In genomic region chr11:112321521-112322172, GRCh38 we compare ENCODE assay signal across 8 cellular contexts.
DNase-seq lines count a peak whose midpoint lies in the region; ATAC-seq and TF ChIP-seq lines count a peak whose summit lies in the region.

No MANE protein-coding gene starts in this region.

- no peak overlapping the region for H3K4me3 Mint-ChIP-seq in CD4-positive, CD25-positive, alpha-beta regulatory T cell

- no peak overlapping the region for H3K4me3 ChIP-seq in CD4-positive, CD25-positive, alpha-beta regulatory T cell (ENCODE audit: low read depth, low read length)
- H3K4me3 ChIP-seq in Panc1 (ENCODE audit: low read depth in 2 of 2, low read length in 2 of 2) (no peak overlapping the region), thymus (ENCODE audit: low read length) (no peak overlapping the region)

- H3K9me3 ChIP-seq in CD4-positive, CD25-positive, alpha-beta regulatory T cell (ENCODE audit: control insufficient read depth in 2 of 2, low read length in 2 of 2), result no peaks in the 10 kb centered on the region
- H3K9me3 ChIP-seq in Panc1 (ENCODE audit: control insufficient read depth, insufficient read depth, low read depth, low read length), result no peaks in the 10 kb centered on the region
- H3K9me3 ChIP-seq in thymus (ENCODE audit: control insufficient read depth), result no peaks in the 10 kb centered on the region

- no peak for TF ChIP-seq CTCF in Panc1 (IDR thresholded peaks at IDR 0.05)
- TF ChIP-seq CTCF in foreskin keratinocyte (conservative IDR thresholded peaks at IDR 0.05), result no peak

- no peaks in the 10 kb centered on the region for H3K36me3 ChIP-seq in CD4-positive, CD25-positive, alpha-beta regulatory T cell (ENCODE audit: control insufficient read depth, insufficient read depth, low read length)
- no peaks in the 10 kb centered on the region for H3K36me3 ChIP-seq in Panc1 (ENCODE audit: control insufficient read depth, insufficient read depth, low read length)
- no peaks in the 10 kb centered on the region for H3K36me3 ChIP-seq in thymus (ENCODE audit: control insufficient read depth, insufficient read depth)

- H3K27ac Mint-ChIP-seq in CD4-positive, CD25-positive, alpha-beta regulatory T cell, result peak overlapping the region in 2 of 3 donors; percentile 8 to 61

- no peaks in the 10 kb centered on the region for H3K27me3 ChIP-seq in CD4-positive, CD25-positive, alpha-beta regulatory T cell (ENCODE audit: control insufficient read depth, insufficient read depth, low read length)
- peaks cover 2% of the 10 kb centered on the region; the same call in 1 of the 2 replicates for H3K27me3 ChIP-seq in Panc1 (ENCODE audit: control insufficient read depth, insufficient read depth, low read length)
- no peaks in the 10 kb centered on the region for H3K27me3 ChIP-seq in foreskin keratinocyte
- no peaks in the 10 kb centered on the region for H3K27me3 ChIP-seq in thymus (ENCODE audit: control insufficient read depth, insufficient read depth)

- intact Hi-C loops in Panc1 (cut with micrococcal nuclease; ENCODE audit: unreplicated experiment), result no loop called here

- ATAC-seq in CD4-positive, CD25-positive, alpha-beta regulatory T cell (ENCODE audit: low read depth in 2 of 2), result no peak
- ATAC-seq in Panc1, result peak; percentile 60
- ATAC-seq in foreskin keratinocyte, result peak; percentile 82
- ATAC-seq in activated CD4-positive, CD25-positive, alpha-beta regulatory T cell treated with anti-CD3 and anti-CD28 coated beads, Interleukin-2, amount 50 U/mL, for 24 hours, result no peak
- no peak for ATAC-seq in HG03139 (IDR thresholded peaks at IDR 0.05; ENCODE audit: unreplicated experiment)
- ATAC-seq in GM21423 (IDR thresholded peaks at IDR 0.05; ENCODE audit: unreplicated experiment), result no peak

- no peaks in the 10 kb centered on the region for H3K4me1 ChIP-seq in CD4-positive, CD25-positive, alpha-beta regulatory T cell (ENCODE audit: control insufficient read depth, insufficient read depth, low read length, poor library complexity, severe bottlenecking)
- H3K4me1 ChIP-seq in Panc1 (ENCODE audit: control insufficient read depth, insufficient read depth, low read length) (no peaks in the 10 kb centered on the region), foreskin keratinocyte (peaks cover 37% of the 10 kb centered on the region), thymus (ENCODE audit: control insufficient read depth, insufficient read depth, low read length) (peaks cover 4% of the 10 kb centered on the region)

- peaks cover 0 to 9% (median 0%) of the 10 kb centered on the region in 4 donors for H3K4me1 Mint-ChIP-seq in CD4-positive, CD25-positive, alpha-beta regulatory T cell

- DNase-seq in CD4-positive, CD25-positive, alpha-beta regulatory T cell, result no peak
- DNase-seq in KBM-7 (peak; percentile 88), Panc1 (ENCODE audit: low read depth, low spot score) (no peak), foreskin keratinocyte (peak; percentile 99)

- POLR2A ChIA-PET in Panc1 (lab: Charles Lee), result no interaction called here

- H3K36me3 Mint-ChIP-seq in CD4-positive, CD25-positive, alpha-beta regulatory T cell, result peaks cover 14% of the 10 kb centered on the region

- H3K9me3 Mint-ChIP-seq in CD4-positive, CD25-positive, alpha-beta regulatory T cell, result peaks cover 0 to 8% (median 3%) of the 10 kb centered on the region in 7 donors

- BruUV-seq in Panc1 (replicated peaks; lab: Mats Ljungman, UMichigan), result no TSS peak

- no peaks in the 10 kb centered on the region for H3K27me3 Mint-ChIP-seq in CD4-positive, CD25-positive, alpha-beta regulatory T cell

- no peak overlapping the region for H3K27ac ChIP-seq in CD4-positive, CD25-positive, alpha-beta regulatory T cell (ENCODE audit: insufficient read depth, low read length, poor library complexity, severe bottlenecking)
- H3K27ac ChIP-seq in Panc1 (ENCODE audit: low read length), result no peak overlapping the region
- peak overlapping the region; percentile 30 for H3K27ac ChIP-seq in foreskin keratinocyte
- peak overlapping the region; percentile 19 for H3K27ac ChIP-seq in thymus (ENCODE audit: low read depth)

- CTCF ChIA-PET in Panc1 (lab: Charles Lee), result no interaction called here

- in situ Hi-C loops in KBM-7 (cut with MboI; ENCODE audit: low pct_unique_long_range_greater_than_20kb, low sequenced_read_pairs) (no loop called here), Panc1 (cut with HindIII; ENCODE audit: low pct_unique_long_range_greater_than_20kb, low sequenced_read_pairs) (no loop called here)

- WGBS in thymus, result 48% methylated on average over 8 of the region's 8 CpGs

Comparison
In these comparisons a context has a peak if more than half of its experiments do, and no peak if none do; other contexts are left out.
1. ATAC-seq: peak in Panc1 (single experiment) and foreskin keratinocyte (single experiment); none in CD4-positive, CD25-positive, alpha-beta regulatory T cell (0 of 2), activated CD4-positive, CD25-positive, alpha-beta regulatory T cell treated with anti-CD3 and anti-CD28 coated beads, Interleukin-2, amount 50 U/mL, for 24 hours (0 of 2), HG03139 (single experiment) and GM21423 (single experiment).
2. DNase-seq: peak in KBM-7 (single experiment) and foreskin keratinocyte (2 of 2); none in CD4-positive, CD25-positive, alpha-beta regulatory T cell (0 of 3) and Panc1 (single experiment).
3. H3K27ac ChIP-seq: peak in foreskin keratinocyte (single experiment) and thymus (single experiment); none in CD4-positive, CD25-positive, alpha-beta regulatory T cell (single experiment) and Panc1 (single experiment).